Comparison of ENCODE assay signal across 1 cellular context in the genomic region with DNA sequence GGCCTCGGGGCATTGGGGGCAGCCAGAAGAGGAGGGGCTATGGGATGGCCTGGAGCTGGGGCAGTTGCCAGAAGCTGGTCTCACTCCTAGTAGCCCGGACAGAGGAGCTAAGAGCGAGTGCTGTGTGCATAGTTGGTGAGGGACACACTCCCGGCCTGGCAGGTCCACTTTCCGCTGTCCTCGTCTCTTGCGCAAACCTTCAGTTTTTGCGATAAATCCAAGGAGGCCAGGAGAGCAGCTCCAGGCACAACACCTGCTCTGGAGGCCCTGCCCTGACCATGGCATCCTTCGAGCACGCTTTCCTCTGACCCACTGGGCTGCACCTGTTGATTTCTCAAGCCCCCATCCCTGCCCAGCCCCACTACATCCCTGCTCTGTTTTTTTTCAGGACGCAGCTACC.
TF ChIP-seq lines count a peak whose summit lies in the region.

No MANE protein-coding gene starts in this region.

TF ChIP-seq in HepG2, 621 proteins besides CTCF, POLR2A, EP300 and RAD21:
- TF ChIP-seq, protein P1, sequence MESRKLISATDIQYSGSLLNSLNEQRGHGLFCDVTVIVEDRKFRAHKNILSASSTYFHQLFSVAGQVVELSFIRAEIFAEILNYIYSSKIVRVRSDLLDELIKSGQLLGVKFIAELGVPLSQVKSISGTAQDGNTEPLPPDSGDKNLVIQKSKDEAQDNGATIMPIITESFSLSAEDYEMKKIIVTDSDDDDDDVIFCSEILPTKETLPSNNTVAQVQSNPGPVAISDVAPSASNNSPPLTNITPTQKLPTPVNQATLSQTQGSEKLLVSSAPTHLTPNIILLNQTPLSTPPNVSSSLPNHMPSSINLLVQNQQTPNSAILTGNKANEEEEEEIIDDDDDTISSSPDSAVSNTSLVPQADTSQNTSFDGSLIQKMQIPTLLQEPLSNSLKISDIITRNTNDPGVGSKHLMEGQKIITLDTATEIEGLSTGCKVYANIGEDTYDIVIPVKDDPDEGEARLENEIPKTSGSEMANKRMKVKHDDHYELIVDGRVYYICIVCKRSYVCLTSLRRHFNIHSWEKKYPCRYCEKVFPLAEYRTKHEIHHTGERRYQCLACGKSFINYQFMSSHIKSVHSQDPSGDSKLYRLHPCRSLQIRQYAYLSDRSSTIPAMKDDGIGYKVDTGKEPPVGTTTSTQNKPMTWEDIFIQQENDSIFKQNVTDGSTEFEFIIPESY (CRISPR knock-in tag; IDR thresholded peaks at IDR 0.05): 0 out of 2 replicates have a peak, but pooled peaks have one; percentile 33
TF ChIP-seq in HepG2: peak in this region for 1; not testable (repeated sequence) for 620.
